Comparison of ENCODE assay signal across 25 cellular contexts in genomic region chrX:73768120-73768519, GRCh38.
"Had no signal": no experiment of that assay in that cellular context is flagged by ENCODE, and none has a peak within 500 bp of the region (broad histone marks: within the 10 kb centered on the region; RNA-seq: fewer than 3 reads in every experiment).

No MANE protein-coding gene starts in this region.

- FAIRE-seq: endometrium, islet of Langerhans, keratinocyte had no signal

- H3K4me1 ChIP-seq: colonic mucosa, esophagus squamous epithelium, gastrocnemius medialis, heart right ventricle, left lung, lower lobe of right lung had no signal

- H3K4me3 ChIP-seq: colonic mucosa, esophagus squamous epithelium, gastrocnemius medialis, heart right ventricle, left lung, lower lobe of right lung had no signal

- H3K9me3 ChIP-seq: colonic mucosa, esophagus squamous epithelium, gastrocnemius medialis, left lung, lower lobe of right lung had no signal

- H3K36me3 ChIP-seq: colonic mucosa, esophagus squamous epithelium, gastrocnemius medialis, heart right ventricle, left lung, lower lobe of right lung had no signal

- H3K27ac ChIP-seq: colonic mucosa, epithelial cell of prostate, esophagus squamous epithelium, gastrocnemius medialis, heart right ventricle, left lung, lower lobe of right lung had no signal

- DNase-seq: colonic mucosa; cortex of kidney; effector CD8-positive, alpha-beta T cell; effector memory CD8-positive, alpha-beta T cell; endodermal cell; erythroblast; esophagus squamous epithelium; foreskin fibroblast; foreskin melanocyte; gastrocnemius medialis; glutamatergic neuron; head of caudate nucleus; heart right ventricle; hippocampal formation; left cardiac atrium; left lung; left ventricle myocardium superior; lower lobe of right lung; mesenchymal stem cell; midbrain had no signal

- H3K27me3 ChIP-seq: colonic mucosa, left lung had no signal

- ATAC-seq: effector memory CD8-positive, alpha-beta T cell; esophagus mucosa; gastrocnemius medialis; heart right ventricle; left cardiac atrium; left lung; left ventricle myocardium superior; lower lobe of right lung had no signal
